10 cellular contexts compared by ENCODE assay signal in the genomic region with DNA sequence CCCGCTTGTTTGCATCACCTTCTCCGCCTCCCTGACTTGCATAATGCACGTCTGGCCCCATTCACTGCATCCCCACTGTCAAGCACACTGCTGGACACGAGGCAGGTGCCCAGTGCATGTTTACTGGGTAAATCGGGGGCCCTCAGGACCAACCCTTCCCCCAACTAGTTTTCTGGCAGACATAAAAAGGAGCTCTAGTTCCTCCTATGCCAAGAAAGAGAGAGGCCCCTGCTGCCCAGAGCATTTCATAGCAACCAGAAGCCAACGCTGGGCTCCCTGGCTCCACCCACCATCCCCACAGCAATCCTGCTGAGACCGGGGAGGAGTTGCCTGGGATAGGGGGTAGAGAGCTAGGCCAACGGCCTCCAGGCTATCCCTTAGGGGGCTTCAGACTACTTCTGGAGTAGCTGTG. TPM values are rescaled to one million over a fixed set of nuclear protein-coding genes. Genes with fewer than 3 reads are reported as not detected.
DNase-seq lines count a peak whose midpoint lies in the region; ATAC-seq and TF ChIP-seq lines count a peak whose summit lies in the region.
"Had no signal": no experiment of that assay in that cellular context is flagged by ENCODE, and none has a peak within 500 bp of the region (broad histone marks: within the 10 kb centered on the region; RNA-seq: fewer than 3 reads in every experiment).

No MANE protein-coding gene starts in this region.

- DNase-seq in 8988T, result peak; percentile 80
- DNase-seq in NCI-H2227 treated with DMSO at 0.1 percent for 48 hours (lab: John Stamatoyannopoulos, UW), result peak; percentile 77
- DNase-seq in fibroblast of villous mesenchyme (ENCODE audit: low read depth), result peak; percentile 13
- DNase-seq in mucosa of descending colon, result peak in 2 of 3 donors; percentile 30 to 48
- no peak for DNase-seq in ovary
- DNase-seq in tibial nerve (ENCODE audit: low spot score in 2 of 2), result no peak
- DNase-seq in effector memory CD8-positive, alpha-beta T cell, result no peak
- DNase-seq: NCI-H2171 treated with DMSO at 0.1 percent for 48 hours, tibial artery had no signal

- no peaks in the 10 kb centered on the region for H3K9me3 ChIP-seq in mucosa of descending colon
- no peaks in the 10 kb centered on the region for H3K9me3 ChIP-seq in ovary
- no peaks in the 10 kb centered on the region for H3K9me3 ChIP-seq in tibial nerve
- H3K9me3 ChIP-seq: tibial artery had no signal

- H3K27me3 Mint-ChIP-seq in effector memory CD8-positive, alpha-beta T cell, result no peaks in the 10 kb centered on the region

- H3K4me3 Mint-ChIP-seq in effector memory CD8-positive, alpha-beta T cell, result no peak overlapping the region

- TF ChIP-seq CTCF in fibroblast of villous mesenchyme (IDR thresholded peaks at IDR 0.05; ENCODE audit: insufficient read depth, low read depth, low read length) (no peak), mucosa of descending colon (IDR thresholded peaks at IDR 0.05) (no peak), ovary (IDR thresholded peaks at IDR 0.05) (no peak), tibial nerve (IDR thresholded peaks at IDR 0.05) (no peak)

- H3K4me3 ChIP-seq in fibroblast of villous mesenchyme (ENCODE audit: low read depth, low read length) (no peak overlapping the region), mucosa of descending colon (no peak overlapping the region), ovary (no peak overlapping the region), tibial nerve (no peak overlapping the region)
- H3K4me3 ChIP-seq: tibial artery had no signal

- no peak overlapping the region for H3K27ac ChIP-seq in ovary
- no peak overlapping the region for H3K27ac ChIP-seq in tibial nerve
- H3K27ac ChIP-seq: tibial artery had no signal

- WGBS in ovary, 3 donors, result 74 to 81% (median 76%) methylated on average over 8 of the region's 8 CpGs
- WGBS in tibial nerve, 2 donors, result 42 to 50% methylated on average over 8 of the region's 8 CpGs

- TF ChIP-seq EP300 in ovary (IDR thresholded peaks at IDR 0.05), result no peak
- no peak for TF ChIP-seq EP300 in tibial nerve (IDR thresholded peaks at IDR 0.05)

- peaks cover 10% of the 10 kb centered on the region for H3K4me1 ChIP-seq in mucosa of descending colon (ENCODE audit: low read depth)
- H3K4me1 ChIP-seq in ovary (ENCODE audit: insufficient read depth), result peaks cover 3% of the 10 kb centered on the region
- H3K4me1 ChIP-seq in tibial nerve, result peaks cover 0 to 18% (median 0%) of the 10 kb centered on the region in 4 donors

- TF ChIP-seq POLR2A in ovary (IDR thresholded peaks at IDR 0.05) (no peak), tibial nerve (IDR thresholded peaks at IDR 0.05) (no peak)

- no peaks in the 10 kb centered on the region for H3K9me3 Mint-ChIP-seq in effector memory CD8-positive, alpha-beta T cell

- H3K27ac Mint-ChIP-seq in effector memory CD8-positive, alpha-beta T cell, result no peak overlapping the region

- H3K36me3 ChIP-seq in mucosa of descending colon (ENCODE audit: low read depth) (peaks cover 5% of the 10 kb centered on the region), ovary (no peaks in the 10 kb centered on the region), tibial nerve (peaks cover 0 to 75% (median 4%) of the 10 kb centered on the region in 3 donors)

- no peaks in the 10 kb centered on the region for H3K27me3 ChIP-seq in ovary
- no peaks in the 10 kb centered on the region for H3K27me3 ChIP-seq in tibial nerve
- H3K27me3 ChIP-seq: tibial artery had no signal

- peak; percentile 67 for ATAC-seq in mucosa of descending colon
- ATAC-seq in GM18909 (IDR thresholded peaks at IDR 0.05; ENCODE audit: poor library complexity, unreplicated experiment), result no peak
- no peak for ATAC-seq in effector memory CD8-positive, alpha-beta T cell (replicated peaks)

- H3K36me3 Mint-ChIP-seq in effector memory CD8-positive, alpha-beta T cell (ENCODE audit: insufficient read depth), result peaks cover 67% of the 10 kb centered on the region

- H3K4me1 Mint-ChIP-seq in effector memory CD8-positive, alpha-beta T cell (ENCODE audit: low read depth in 2 of 2), result peaks cover 0 to 2% of the 10 kb centered on the region in 2 donors

- intact Hi-C loops in mucosa of descending colon (cut with DNase I, micrococcal nuclease) (no loop called here), ovary (cut with DNase I) (no loop called here)

RNA-seq across cellular contexts. Expression of a gene that starts 23.2 kb away (rescaled TPM):
- total RNA-seq in fibroblast of villous mesenchyme (25.8 and 37.1 TPM in 2 replicates), mucosa of descending colon (10 to 100 TPM; 36.0 to 59.6 (median 41.1) TPM), ovary (10 to 100 TPM; 10.6 to 33.6 (median 23.5) TPM), tibial nerve (10 to 100 TPM; 13.7 to 28.6 (median 23.5) TPM)
- 10 to 100 TPM in 1 of 2 donors, 1 to 10 TPM in 1; 9.9 to 19.4 TPM for polyA plus RNA-seq in ovary

RNA-seq across cellular contexts. Expression of a gene that starts 23.9 kb away (rescaled TPM):
- 0.32 and 0.86 TPM in 2 replicates for total RNA-seq in fibroblast of villous mesenchyme
- under 1 TPM in 2 of 3 donors, not detected in 1; 0.17 to 0.79 TPM for total RNA-seq in mucosa of descending colon
- total RNA-seq in ovary, result under 1 TPM in 2 of 7 donors, not detected in 5; 0.17 to 0.31 TPM
- under 1 TPM; 0.06 to 0.15 TPM for polyA plus RNA-seq in ovary
- under 1 TPM in 3 of 4 donors, not detected in 1; 0.22 to 0.63 (median 0.60) TPM for total RNA-seq in tibial nerve

RNA-seq across cellular contexts. Expression of a gene that starts 39.9 kb away (rescaled TPM):
- 9.0 and 14.2 TPM in 2 replicates for total RNA-seq in fibroblast of villous mesenchyme
- total RNA-seq in mucosa of descending colon, result 10 to 100 TPM; 13.9 to 16.9 (median 16.8) TPM
- total RNA-seq in ovary, result 1 to 10 TPM; 3.6 to 10.0 (median 6.3) TPM
- polyA plus RNA-seq in ovary, result 10 to 100 TPM in 1 of 2 donors, 1 to 10 TPM in 1; 4.6 to 13.0 TPM
- 1 to 10 TPM; 4.2 to 8.6 (median 5.8) TPM for total RNA-seq in tibial nerve

Comparison
In these comparisons a context has a peak if more than half of its experiments do, and no peak if none do; other contexts are left out.
1. DNase-seq: peak in 8988T (single experiment), NCI-H2227 treated with DMSO at 0.1 percent for 48 hours (single experiment), fibroblast of villous mesenchyme (single experiment) and mucosa of descending colon (2 of 3); none in ovary (0 of 5), tibial nerve (0 of 2) and effector memory CD8-positive, alpha-beta T cell (0 of 3).